ENCODE assay signal across 13 cellular contexts in the genomic region with DNA sequence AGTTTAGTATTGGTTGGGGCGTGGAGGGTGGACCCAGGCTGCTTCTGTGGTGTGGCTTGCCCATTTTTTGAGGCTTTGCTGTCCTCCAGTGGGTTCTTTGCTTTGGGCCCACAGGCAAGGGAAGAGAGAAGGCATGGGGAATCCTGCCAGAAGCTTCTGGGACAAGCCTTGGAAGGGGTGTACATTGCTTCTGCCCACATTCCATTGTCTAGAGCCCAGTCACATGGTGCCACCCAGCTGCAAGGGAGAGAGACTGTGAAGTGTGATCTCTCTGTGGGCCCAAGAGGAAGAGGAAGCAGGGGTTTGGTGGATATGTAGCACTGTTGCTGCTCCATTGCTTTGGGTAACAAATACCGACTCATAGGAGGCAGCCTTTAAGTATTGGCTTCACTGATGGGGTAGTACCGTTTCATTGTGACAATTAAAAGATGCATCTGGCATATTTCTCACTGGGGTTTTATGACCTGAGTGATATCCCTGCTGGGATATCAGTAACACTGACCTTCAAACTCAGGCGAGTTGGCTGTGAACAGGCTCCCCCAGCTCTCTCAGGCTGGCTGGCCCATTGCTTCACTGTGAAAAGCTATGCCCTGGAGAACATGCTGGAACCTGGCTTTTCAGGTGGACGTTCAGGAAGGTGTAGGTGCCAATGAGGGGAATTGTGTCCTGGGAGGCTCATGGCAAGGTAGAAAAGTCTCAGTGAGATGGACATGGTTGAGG.
DNase-seq lines count a peak whose midpoint lies in the region; ATAC-seq and TF ChIP-seq lines count a peak whose summit lies in the region.
"Had no signal": no experiment of that assay in that cellular context is flagged by ENCODE, and none has a peak within 500 bp of the region (broad histone marks: within the 10 kb centered on the region; RNA-seq: fewer than 3 reads in every experiment).

No MANE protein-coding gene starts in this region.

- TF ChIP-seq POLR2A in IMR-90 (IDR thresholded peaks at IDR 0.05; ENCODE audit: low read depth, low read length): no peak

- H2BK120ac ChIP-seq in IMR-90 (ENCODE audit: low read depth, low read length): no peak overlapping the region

- ATAC-seq in IMR-90 (ENCODE audit: low read depth): peak; percentile 42; the same call in 1 of the 2 replicates
- peak; percentile 37 for ATAC-seq in left lobe of liver
- ATAC-seq in HG02870 (IDR thresholded peaks at IDR 0.05; ENCODE audit: unreplicated experiment): no peak
- no peak for ATAC-seq in activated CD4-positive, alpha-beta T cell treated with anti-CD3 and anti-CD28 coated beads for 36 hours
- no peak for ATAC-seq in GM21529 (IDR thresholded peaks at IDR 0.05; ENCODE audit: unreplicated experiment)
- ATAC-seq in HG03175 (IDR thresholded peaks at IDR 0.05; ENCODE audit: unreplicated experiment): no peak

- H3K27me3 Mint-ChIP-seq in activated CD4-positive, alpha-beta T cell treated with anti-CD3 and anti-CD28 coated beads for 36 hours: no peaks in the 10 kb centered on the region
- H3K27me3 Mint-ChIP-seq: activated CD4-positive, alpha-beta T cell treated with anti-CD3 and anti-CD28 coated beads, Interleukin-2, amount 10 ng/mL, durations not matched to agents 24 days and 14 days had no signal

- no peaks in the 10 kb centered on the region for H3K27me3 ChIP-seq in IMR-90 (ENCODE audit: control insufficient read depth, insufficient read depth, low read length)
- peaks cover 0 to 62% (median 4%) of the 10 kb centered on the region in 45 donors for H3K27me3 ChIP-seq in dorsolateral prefrontal cortex
- peaks cover 0 to 3% of the 10 kb centered on the region in 2 donors for H3K27me3 ChIP-seq in stomach smooth muscle (ENCODE audit: control insufficient read depth in 1 of 2, insufficient read depth in 2 of 2, low read length in 2 of 2)

- no peak overlapping the region for H2BK20ac ChIP-seq in IMR-90 (ENCODE audit: low read depth, low read length)

- H3K9me3 Mint-ChIP-seq in activated CD4-positive, alpha-beta T cell treated with anti-CD3 and anti-CD28 coated beads for 36 hours (ENCODE audit: low read depth): peaks cover 2% of the 10 kb centered on the region
- H3K9me3 Mint-ChIP-seq: activated CD4-positive, alpha-beta T cell treated with anti-CD3 and anti-CD28 coated beads, Interleukin-2, amount 10 ng/mL, durations not matched to agents 24 days and 14 days had no signal

- peaks cover 8% of the 10 kb centered on the region for H3K9me1 ChIP-seq in IMR-90 (ENCODE audit: insufficient read depth, low read length)

- POLR2A ChIA-PET in IMR-90 (lab: Charles Lee; ENCODE audit: unreplicated experiment): no interaction called here
- POLR2A ChIA-PET in activated CD4-positive, alpha-beta T cell treated with anti-CD3 and anti-CD28 coated beads for 36 hours (lab: Charles Lee): no interaction called here

- H3K36me3 ChIP-seq in IMR-90 (ENCODE audit: control insufficient read depth, insufficient read depth, low read length) (peaks cover 3% of the 10 kb centered on the region; the same call in 1 of the 2 replicates), stomach smooth muscle (ENCODE audit: control insufficient read depth in 2 of 2, insufficient read depth in 2 of 2, low read length in 2 of 2) (no peaks in the 10 kb centered on the region)

- H4K8ac ChIP-seq in IMR-90 (ENCODE audit: low read depth in 2 of 2, low read length in 2 of 2): no peak overlapping the region

- H3K9me3 ChIP-seq in IMR-90 (ENCODE audit: control insufficient read depth, insufficient read depth, low read length) (peaks cover 5% of the 10 kb centered on the region), stomach smooth muscle (ENCODE audit: control insufficient read depth in 2 of 2, low read length in 2 of 2) (no peaks in the 10 kb centered on the region)

- no peak overlapping the region for H3K18ac ChIP-seq in IMR-90 (ENCODE audit: low read depth, low read length)

- WGBS in IMR-90 (ENCODE audit: extremely low coverage in 2 of 2, insufficient read length in 1 of 2), 2 experiments: 80% methylated on average over 1 of the region's 5 CpGs; no CpG with 5 or more reads in 1 of the 2 experiments

- H4K20me1 ChIP-seq in IMR-90 (ENCODE audit: insufficient read depth, low read length): peaks cover 29% of the 10 kb centered on the region

- H2BK15ac ChIP-seq in IMR-90 (ENCODE audit: low read depth, low read length): no peak overlapping the region

- no peak overlapping the region for H2AFZ ChIP-seq in IMR-90 (replicated peaks; ENCODE audit: low read length, poor library complexity)

- H2AK9ac ChIP-seq in IMR-90 (replicated peaks; ENCODE audit: low read depth, low read length, poor library complexity): no peak overlapping the region

- no peak overlapping the region for H3K56ac ChIP-seq in IMR-90 (ENCODE audit: extremely low read depth, insufficient read depth, low read length)

- no peak overlapping the region for H3K23ac ChIP-seq in IMR-90 (ENCODE audit: low read depth, low read length)

- no TSS peak for BruUV-seq in IMR-90 (replicated peaks; lab: Mats Ljungman, UMichigan)

- no peak overlapping the region for H3K4ac ChIP-seq in IMR-90 (ENCODE audit: low read depth, low read length)

- H3K4me3 ChIP-seq in IMR-90 (ENCODE audit: insufficient read depth, low read depth, low read length) (no peak overlapping the region), dorsolateral prefrontal cortex (no peak overlapping the region), stomach smooth muscle (ENCODE audit: low read length in 2 of 2) (no peak overlapping the region)

- H3K4me2 ChIP-seq in IMR-90 (ENCODE audit: low read depth, low read length): no peak overlapping the region

- no peak overlapping the region for H3K4me3 Mint-ChIP-seq in activated CD4-positive, alpha-beta T cell treated with anti-CD3 and anti-CD28 coated beads for 36 hours
- H3K4me3 Mint-ChIP-seq: activated CD4-positive, alpha-beta T cell treated with anti-CD3 and anti-CD28 coated beads, Interleukin-2, amount 10 ng/mL, durations not matched to agents 24 days and 14 days had no signal

- H3K27ac ChIP-seq in IMR-90 (ENCODE audit: insufficient read depth, low read length) (no peak overlapping the region), dorsolateral prefrontal cortex (peak overlapping the region in 56 of 59 donors; percentile 3 to 88 (median 72)), stomach smooth muscle (ENCODE audit: low read length) (peak overlapping the region; percentile 6)

- no peaks in the 10 kb centered on the region for H3K4me1 Mint-ChIP-seq in activated CD4-positive, alpha-beta T cell treated with anti-CD3 and anti-CD28 coated beads for 36 hours

- in situ Hi-C loops in IMR-90 (cut with MboI; ENCODE audit: low sequenced_read_pairs): no loop called here

- dilution Hi-C loops in IMR-90 (cut with HindIII; ENCODE audit: low sequenced_read_pairs, unreplicated experiment): no loop called here

- intact Hi-C loops in IMR-90 (cut with micrococcal nuclease) (no loop called here), dorsolateral prefrontal cortex (cut with DNase I) (loop anchor here in 1 of 2 donors (5.0 kb wide), 1 partner anchor 41 kb away; no protein-coding TSS in a partner anchor)
- intact Hi-C loops in activated CD4-positive, alpha-beta T cell treated with anti-CD3 and anti-CD28 coated beads for 36 hours (cut with DNase I, micrococcal nuclease): no loop called here

- no peaks in the 10 kb centered on the region for H3K36me3 Mint-ChIP-seq in activated CD4-positive, alpha-beta T cell treated with anti-CD3 and anti-CD28 coated beads for 36 hours (ENCODE audit: low read depth)

- no peak for TF ChIP-seq RAD21 in IMR-90 (IDR thresholded peaks at IDR 0.05; ENCODE audit: low read length)

- no peak overlapping the region for H3K14ac ChIP-seq in IMR-90 (replicated peaks; ENCODE audit: low read depth, low read length)

- H2BK5ac ChIP-seq in IMR-90 (ENCODE audit: low read depth, low read length, poor library complexity, severe bottlenecking): no peak overlapping the region

- no peak overlapping the region for H4K5ac ChIP-seq in IMR-90 (ENCODE audit: low read depth, low read length)

- no peak overlapping the region for H3K27ac Mint-ChIP-seq in activated CD4-positive, alpha-beta T cell treated with anti-CD3 and anti-CD28 coated beads for 36 hours
- H3K27ac Mint-ChIP-seq: activated CD4-positive, alpha-beta T cell treated with anti-CD3 and anti-CD28 coated beads, Interleukin-2, amount 10 ng/mL, durations not matched to agents 24 days and 14 days had no signal

- H4K91ac ChIP-seq in IMR-90 (ENCODE audit: insufficient read depth, low read depth, low read length): no peak overlapping the region

- 0 out of 2 replicates have a peak overlapping the region, but pooled peaks have one; percentile 2 for H2AK5ac ChIP-seq in IMR-90 (ENCODE audit: low read depth, low read length)

- H3K9ac ChIP-seq in IMR-90 (ENCODE audit: low read depth, low read length): no peak overlapping the region
- no peak overlapping the region for H3K9ac ChIP-seq in stomach smooth muscle (ENCODE audit: low read length in 2 of 2)

- no peak for TF ChIP-seq CTCF in IMR-90 (conservative IDR thresholded peaks at IDR 0.05; ENCODE audit: low read depth, low read length)
- TF ChIP-seq CTCF in dorsolateral prefrontal cortex (IDR thresholded peaks at IDR 0.05 in 54 of 56, conservative IDR thresholded peaks at IDR 0.05 in 2 of 56; ENCODE audit: low read depth in 1 of 56, partially characterized antibody in 56 of 56): peak in 16 of 56 donors; percentile 7 to 50 (median 20)

- H3K79me1 ChIP-seq in IMR-90 (ENCODE audit: low read depth in 1 of 2, low read length in 2 of 2): peaks cover 12 to 61% of the 10 kb centered on the region in 2 experiments

- CTCF ChIA-PET in IMR-90 (lab: Yijun Ruan, JAX): no interaction called here
- CTCF ChIA-PET in activated CD4-positive, alpha-beta T cell treated with anti-CD3 and anti-CD28 coated beads for 36 hours (lab: Charles Lee): no interaction called here

- no peak for DNase-seq in IMR-90
- peak in 9 of 10 donors; percentile 46 to 78 (median 63) for DNase-seq in dorsolateral prefrontal cortex
- DNase-seq in left lobe of liver (ENCODE audit: low spot score): no peak
- DNase-seq in activated CD4-positive, alpha-beta T cell treated with anti-CD3 and anti-CD28 coated beads for 36 hours: no peak
- DNase-seq: activated CD4-positive, alpha-beta T cell treated with anti-CD3 and anti-CD28 coated beads, Interleukin-2, amount 10 ng/mL, durations not matched to agents 24 days and 14 days; activated gamma-delta T cell; cerebellar nuclear complex; COR-L47; NCI-H187 treated with DMSO at 0.1 percent for 48 hours had no signal

- peaks cover 8% of the 10 kb centered on the region; the same call in 1 of the 2 replicates for H3K4me1 ChIP-seq in IMR-90 (ENCODE audit: control insufficient read depth, insufficient read depth, low read length)
- H3K4me1 ChIP-seq in stomach smooth muscle (ENCODE audit: control insufficient read depth, insufficient read depth, low read length): peaks cover 20% of the 10 kb centered on the region

TF ChIP-seq in IMR-90, 13 proteins besides CTCF, POLR2A, EP300 and RAD21 (continues in another document):
- TF ChIP-seq SMC3 (IDR thresholded peaks at IDR 0.05; ENCODE audit: low read depth, low read length) (no peak), CEBPB (IDR thresholded peaks at IDR 0.05; ENCODE audit: low read depth, low read length) (no peak), RFX5 (IDR thresholded peaks at IDR 0.05; ENCODE audit: low read depth, low read length) (no peak)

Comparison
In these comparisons a context has a peak if more than half of its experiments do, and no peak if none do; other contexts are left out.
1. ATAC-seq: peak in IMR-90 (single experiment) and left lobe of liver (single experiment); none in HG02870 (single experiment), activated CD4-positive, alpha-beta T cell treated with anti-CD3 and anti-CD28 coated beads for 36 hours (single experiment), GM21529 (single experiment) and HG03175 (single experiment).
2. DNase-seq: peak in dorsolateral prefrontal cortex (9 of 10); none in IMR-90 (single experiment), left lobe of liver (single experiment) and activated CD4-positive, alpha-beta T cell treated with anti-CD3 and anti-CD28 coated beads for 36 hours (single experiment).